ENCODE assay signal across 19 cellular contexts in genomic region chr12:116803018-116803736, GRCh38.
DNase-seq lines count a peak whose midpoint lies in the region; ATAC-seq and TF ChIP-seq lines count a peak whose summit lies in the region.
"Had no signal": no experiment of that assay in that cellular context is flagged by ENCODE, and none has a peak within 500 bp of the region (broad histone marks: within the 10 kb centered on the region; RNA-seq: fewer than 3 reads in every experiment).

No MANE protein-coding gene starts in this region.

- DNase-seq in DMS53 (lab: John Stamatoyannopoulos, UW) (peak; percentile 26), DMS53 treated with DMSO at 0.1 percent for 48 hours (lab: John Stamatoyannopoulos, UW; ENCODE audit: unreplicated experiment) (no peak), NCI-H1105 treated with DMSO at 0.1 percent for 48 hours (lab: John Stamatoyannopoulos, UW) (no peak), foreskin melanocyte (no peak)
- DNase-seq in stimulated activated naive B cell treated with anti-CD40 and anti-IgM and Interleukin-4, amounts not matched to agents 10 μg/mL and 1 μg/mL and 100 μg/mL, for 72 hours = peak; percentile 4
- DNase-seq in NK-92 treated with Interleukin-12 subunit alpha and Interleukin-12 subunit beta, amount 100 ng/mL, for 24 hours (lab: John Stamatoyannopoulos, UW) = no peak
- DNase-seq: activated CD4-positive, alpha-beta T cell treated with anti-CD3 and anti-CD28 coated beads, Interleukin-2, amount 10 ng/mL, durations not matched to agents 7 days and 5 days; activated gamma-delta T cell; AML-193; COR-L47; effector CD4-positive, alpha-beta T cell; head of caudate nucleus; HFFc6; NCI-H1694; NCI-H226; psoas muscle had no signal

- TF ChIP-seq POLR2A in Raji (IDR thresholded peaks at IDR 0.05; ENCODE audit: insufficient read depth, low read depth, low read length) = peak; percentile 13; the same call in 1 of the 2 replicates

- H3K36me3 Mint-ChIP-seq in stimulated activated naive B cell treated with anti-CD40 and anti-IgM and Interleukin-4, amounts not matched to agents 10 μg/mL and 1 μg/mL and 100 μg/mL, for 72 hours = peaks cover 15 to 28% of the 10 kb centered on the region in 2 donors

- no peak overlapping the region for H3K4me3 Mint-ChIP-seq in stimulated activated naive B cell treated with anti-CD40 and anti-IgM and Interleukin-4, amounts not matched to agents 10 μg/mL and 1 μg/mL and 100 μg/mL, for 72 hours
- H3K4me3 Mint-ChIP-seq: activated CD4-positive, alpha-beta T cell treated with anti-CD3 and anti-CD28 coated beads, Interleukin-2, amount 10 ng/mL, durations not matched to agents 7 days and 5 days; HFFc6 had no signal

- peaks cover 7 to 12% of the 10 kb centered on the region in 2 donors for H3K9me3 Mint-ChIP-seq in stimulated activated naive B cell treated with anti-CD40 and anti-IgM and Interleukin-4, amounts not matched to agents 10 μg/mL and 1 μg/mL and 100 μg/mL, for 72 hours
- H3K9me3 Mint-ChIP-seq: HFFc6 had no signal

- H3K4me1 Mint-ChIP-seq in stimulated activated naive B cell treated with anti-CD40 and anti-IgM and Interleukin-4, amounts not matched to agents 10 μg/mL and 1 μg/mL and 100 μg/mL, for 72 hours = peaks cover 15 to 35% of the 10 kb centered on the region in 2 donors

- ATAC-seq in HG03280 (IDR thresholded peaks at IDR 0.05; ENCODE audit: unreplicated experiment) = peak; percentile 51
- ATAC-seq in stimulated activated naive B cell treated with anti-CD40 and anti-IgM and Interleukin-4, amounts not matched to agents 10 μg/mL and 1 μg/mL and 100 μg/mL, for 72 hours (replicated peaks) = peak; percentile 80 to 91
- ATAC-seq: left lobe of liver, psoas muscle had no signal

- no peaks in the 10 kb centered on the region for H3K27me3 Mint-ChIP-seq in stimulated activated naive B cell treated with anti-CD40 and anti-IgM and Interleukin-4, amounts not matched to agents 10 μg/mL and 1 μg/mL and 100 μg/mL, for 72 hours
- H3K27me3 Mint-ChIP-seq: activated CD4-positive, alpha-beta T cell treated with anti-CD3 and anti-CD28 coated beads, Interleukin-2, amount 10 ng/mL, durations not matched to agents 7 days and 5 days had no signal

- H3K27ac Mint-ChIP-seq in stimulated activated naive B cell treated with anti-CD40 and anti-IgM and Interleukin-4, amounts not matched to agents 10 μg/mL and 1 μg/mL and 100 μg/mL, for 72 hours = peak overlapping the region; percentile 80
- H3K27ac Mint-ChIP-seq: activated CD4-positive, alpha-beta T cell treated with anti-CD3 and anti-CD28 coated beads, Interleukin-2, amount 10 ng/mL, durations not matched to agents 7 days and 5 days; HFFc6 had no signal

Comparison
In these comparisons a context has a peak if more than half of its experiments do, and no peak if none do; other contexts are left out.
1. DNase-seq: peak in DMS53 (single experiment) and stimulated activated naive B cell treated with anti-CD40 and anti-IgM and Interleukin-4, amounts not matched to agents 10 μg/mL and 1 μg/mL and 100 μg/mL, for 72 hours (single experiment); none in DMS53 treated with DMSO at 0.1 percent for 48 hours (single experiment), NCI-H1105 treated with DMSO at 0.1 percent for 48 hours (single experiment), foreskin melanocyte (single experiment) and NK-92 treated with Interleukin-12 subunit alpha and Interleukin-12 subunit beta, amount 100 ng/mL, for 24 hours (single experiment).